Comparison of ENCODE assay signal across 32 cellular contexts in genomic region chr12:16499617-16500016, GRCh38.
"Had no signal": no experiment of that assay in that cellular context is flagged by ENCODE, and none has a peak within 500 bp of the region (broad histone marks: within the 10 kb centered on the region; RNA-seq: fewer than 3 reads in every experiment).

No MANE protein-coding gene starts in this region.

- H3K27ac ChIP-seq: breast epithelium, KMS-11, SJSA1 had no signal

- H3K36me3 ChIP-seq: breast epithelium, SJSA1 had no signal

- H3K9me3 ChIP-seq: body of pancreas, breast epithelium, SJSA1, SK-N-SH had no signal

- H3K4me3 ChIP-seq: body of pancreas, breast epithelium, SJSA1 had no signal

- ATAC-seq: activated CD4-positive, alpha-beta T cell treated with anti-CD3 and anti-CD28 coated beads for 36 hours; activated CD4-positive, CD25-positive, alpha-beta regulatory T cell treated with anti-CD3 and anti-CD28 coated beads, Interleukin-2, amount 50 U/mL, for 24 hours; activated CD8-positive, alpha-beta T cell treated with anti-CD3 and anti-CD28 coated beads, Interleukin-2, amount 10 ng/mL, durations not matched to agents 7 days and 5 days; body of pancreas; Panc1; WTC11 had no signal

- DNase-seq: activated CD4-positive, alpha-beta T cell treated with anti-CD3 and anti-CD28 coated beads for 36 hours; activated CD4-positive, alpha-beta T cell treated with anti-CD3 and anti-CD28 coated beads, Interleukin-2, amount 10 ng/mL, durations not matched to agents 7 days and 5 days; activated CD4-positive, alpha-beta T cell treated with anti-CD3 and anti-CD28 coated beads, Interleukin-2, amount 50 U/mL, for 48 hours; activated CD8-positive, alpha-beta T cell treated with anti-CD3 and anti-CD28 coated beads, Interleukin-2, amount 10 ng/mL, durations not matched to agents 7 days and 5 days; activated gamma-delta T cell; activated naive CD4-positive, alpha-beta T cell treated with Interleukin-2 at 50 U/mL for 16 hours; activated naive CD8-positive, alpha-beta T cell treated with anti-CD3 and anti-CD28 coated beads, Interleukin-2, amount 10 ng/mL, durations not matched to agents 7 days and 5 days; activated T-cell treated with anti-CD3 and anti-CD28 coated beads, Interleukin-2, amount 50 U/mL, for 24 hours; body of pancreas; caudate nucleus; MM.1S; MV-4-11; NCI-H1092; NCI-H1436 treated with DMSO at 0.1 percent for 48 hours; NCI-H187; NCI-H2029 treated with DMSO at 0.1 percent for 48 hours; NCI-H2107; NCI-H2171; NCI-H2227 treated with DMSO at 0.1 percent for 48 hours; NCI-H446; NCI-H510A treated with DMSO at 0.1 percent for 48 hours; NCI-H69; SHP77 treated with DMSO at 0.1 percent for 48 hours; SK-N-SH had no signal

- FAIRE-seq: astrocyte, TTC549 had no signal

- H3K4me1 ChIP-seq: breast epithelium, SJSA1 had no signal

- H3K27me3 ChIP-seq: body of pancreas, breast epithelium, SJSA1 had no signal
